Comparison of ENCODE assay signal across 1 cellular context in the genomic region with DNA sequence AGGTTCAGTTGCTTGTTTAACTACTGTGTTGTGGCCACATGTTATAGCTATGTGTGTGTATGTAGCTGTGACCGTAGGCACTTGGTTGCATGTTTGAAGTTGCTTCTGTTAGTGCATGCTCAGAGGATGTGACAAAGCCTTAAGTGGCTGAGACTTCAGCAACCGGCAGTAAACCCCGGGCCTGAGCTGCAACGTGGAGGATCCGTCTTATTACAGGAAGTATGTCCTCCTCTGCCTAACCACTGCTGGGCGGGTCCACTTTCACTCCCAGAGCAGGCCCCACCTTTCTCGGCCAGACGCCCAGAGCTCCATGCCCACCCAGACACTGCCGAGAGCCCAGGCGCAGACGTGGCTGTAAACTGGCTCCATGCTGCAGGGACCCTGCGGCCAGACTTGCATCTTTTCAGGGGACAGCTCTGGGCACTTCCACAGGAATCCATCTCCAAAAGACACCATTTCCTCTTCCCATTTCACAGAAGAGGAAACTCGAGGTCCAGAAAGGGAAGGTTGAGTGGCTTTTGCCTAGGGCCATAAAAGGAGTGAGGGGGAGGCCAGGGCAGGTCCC.
TF ChIP-seq lines count a peak whose summit lies in the region.

No MANE protein-coding gene starts in this region.

TF ChIP-seq in K562, 482 proteins besides CTCF, POLR2A, EP300 and RAD21 (continued from another document and continues in another):
- TF ChIP-seq HDAC6 (IDR thresholded peaks at IDR 0.05; ENCODE audit: low read depth, low read length): no peak
- TF ChIP-seq GABPB1 (CRISPR knock-in tag; IDR thresholded peaks at IDR 0.05): peak; percentile 72; the same call in 1 of the 2 replicates
- 0 out of 2 replicates have a peak, but pooled peaks have one; percentile 14 for TF ChIP-seq ZNF668 (CRISPR knock-in tag; IDR thresholded peaks at IDR 0.05)
- TF ChIP-seq ZNF445 (CRISPR knock-in tag; IDR thresholded peaks at IDR 0.05; ENCODE audit: low read depth): no peak
- no peak for TF ChIP-seq TCF7 (IDR thresholded peaks at IDR 0.05; ENCODE audit: borderline replicate concordance)
- TF ChIP-seq, protein P1, sequence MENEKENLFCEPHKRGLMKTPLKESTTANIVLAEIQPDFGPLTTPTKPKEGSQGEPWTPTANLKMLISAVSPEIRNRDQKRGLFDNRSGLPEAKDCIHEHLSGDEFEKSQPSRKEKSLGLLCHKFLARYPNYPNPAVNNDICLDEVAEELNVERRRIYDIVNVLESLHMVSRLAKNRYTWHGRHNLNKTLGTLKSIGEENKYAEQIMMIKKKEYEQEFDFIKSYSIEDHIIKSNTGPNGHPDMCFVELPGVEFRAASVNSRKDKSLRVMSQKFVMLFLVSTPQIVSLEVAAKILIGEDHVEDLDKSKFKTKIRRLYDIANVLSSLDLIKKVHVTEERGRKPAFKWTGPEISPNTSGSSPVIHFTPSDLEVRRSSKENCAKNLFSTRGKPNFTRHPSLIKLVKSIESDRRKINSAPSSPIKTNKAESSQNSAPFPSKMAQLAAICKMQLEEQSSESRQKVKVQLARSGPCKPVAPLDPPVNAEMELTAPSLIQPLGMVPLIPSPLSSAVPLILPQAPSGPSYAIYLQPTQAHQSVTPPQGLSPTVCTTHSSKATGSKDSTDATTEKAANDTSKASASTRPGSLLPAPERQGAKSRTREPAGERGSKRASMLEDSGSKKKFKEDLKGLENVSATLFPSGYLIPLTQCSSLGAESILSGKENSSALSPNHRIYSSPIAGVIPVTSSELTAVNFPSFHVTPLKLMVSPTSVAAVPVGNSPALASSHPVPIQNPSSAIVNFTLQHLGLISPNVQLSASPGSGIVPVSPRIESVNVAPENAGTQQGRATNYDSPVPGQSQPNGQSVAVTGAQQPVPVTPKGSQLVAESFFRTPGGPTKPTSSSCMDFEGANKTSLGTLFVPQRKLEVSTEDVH (IDR thresholded peaks at IDR 0.05; ENCODE audit: low read depth, partially characterized antibody): no peak
- no peak for TF ChIP-seq ILF3 (IDR thresholded peaks at IDR 0.05; ENCODE audit: borderline replicate concordance)
- peak; percentile 10; the same call in 1 of the 2 replicates for TF ChIP-seq ARID1B (IDR thresholded peaks at IDR 0.05)
- TF ChIP-seq, protein P2, sequence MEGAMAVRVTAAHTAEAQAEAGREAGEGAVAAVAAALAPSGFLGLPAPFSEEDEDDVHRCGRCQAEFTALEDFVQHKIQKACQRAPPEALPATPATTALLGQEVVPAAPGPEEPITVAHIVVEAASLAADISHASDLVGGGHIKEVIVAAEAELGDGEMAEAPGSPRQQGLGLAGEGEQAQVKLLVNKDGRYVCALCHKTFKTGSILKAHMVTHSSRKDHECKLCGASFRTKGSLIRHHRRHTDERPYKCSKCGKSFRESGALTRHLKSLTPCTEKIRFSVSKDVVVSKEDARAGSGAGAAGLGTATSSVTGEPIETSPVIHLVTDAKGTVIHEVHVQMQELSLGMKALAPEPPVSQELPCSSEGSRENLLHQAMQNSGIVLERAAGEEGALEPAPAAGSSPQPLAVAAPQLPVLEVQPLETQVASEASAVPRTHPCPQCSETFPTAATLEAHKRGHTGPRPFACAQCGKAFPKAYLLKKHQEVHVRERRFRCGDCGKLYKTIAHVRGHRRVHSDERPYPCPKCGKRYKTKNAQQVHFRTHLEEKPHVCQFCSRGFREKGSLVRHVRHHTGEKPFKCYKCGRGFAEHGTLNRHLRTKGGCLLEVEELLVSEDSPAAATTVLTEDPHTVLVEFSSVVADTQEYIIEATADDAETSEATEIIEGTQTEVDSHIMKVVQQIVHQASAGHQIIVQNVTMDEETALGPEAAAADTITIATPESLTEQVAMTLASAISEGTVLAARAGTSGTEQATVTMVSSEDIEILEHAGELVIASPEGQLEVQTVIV (CRISPR knock-in tag; IDR thresholded peaks at IDR 0.05; ENCODE audit: borderline replicate concordance): no peak
- peak; percentile 62 for TF ChIP-seq POLR2G (IDR thresholded peaks at IDR 0.05; ENCODE audit: low read depth, low read length)
- TF ChIP-seq, protein P3, sequence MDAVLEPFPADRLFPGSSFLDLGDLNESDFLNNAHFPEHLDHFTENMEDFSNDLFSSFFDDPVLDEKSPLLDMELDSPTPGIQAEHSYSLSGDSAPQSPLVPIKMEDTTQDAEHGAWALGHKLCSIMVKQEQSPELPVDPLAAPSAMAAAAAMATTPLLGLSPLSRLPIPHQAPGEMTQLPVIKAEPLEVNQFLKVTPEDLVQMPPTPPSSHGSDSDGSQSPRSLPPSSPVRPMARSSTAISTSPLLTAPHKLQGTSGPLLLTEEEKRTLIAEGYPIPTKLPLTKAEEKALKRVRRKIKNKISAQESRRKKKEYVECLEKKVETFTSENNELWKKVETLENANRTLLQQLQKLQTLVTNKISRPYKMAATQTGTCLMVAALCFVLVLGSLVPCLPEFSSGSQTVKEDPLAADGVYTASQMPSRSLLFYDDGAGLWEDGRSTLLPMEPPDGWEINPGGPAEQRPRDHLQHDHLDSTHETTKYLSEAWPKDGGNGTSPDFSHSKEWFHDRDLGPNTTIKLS (IDR thresholded peaks at IDR 0.05; ENCODE audit: borderline replicate concordance, low read depth): peak; percentile 83
- TF ChIP-seq PHTF2 (CRISPR knock-in tag; IDR thresholded peaks at IDR 0.05): no peak
- TF ChIP-seq PTTG1 (tag; IDR thresholded peaks at IDR 0.05; ENCODE audit: low read depth): no peak
- TF ChIP-seq ZNF174 (CRISPR knock-in tag; IDR thresholded peaks at IDR 0.05): no peak
- peak in 1 of 2 experiments; percentile 65; a peak in 1 of 4 replicates for TF ChIP-seq RCOR1 (IDR thresholded peaks at IDR 0.05; ENCODE audit: borderline replicate concordance in 1 of 2, low read depth in 2 of 2, low read length in 2 of 2)
- no peak for TF ChIP-seq RFX1 (IDR thresholded peaks at IDR 0.05)
- TF ChIP-seq ZNF77 (CRISPR knock-in tag; IDR thresholded peaks at IDR 0.05): no peak
- TF ChIP-seq, protein P4, sequence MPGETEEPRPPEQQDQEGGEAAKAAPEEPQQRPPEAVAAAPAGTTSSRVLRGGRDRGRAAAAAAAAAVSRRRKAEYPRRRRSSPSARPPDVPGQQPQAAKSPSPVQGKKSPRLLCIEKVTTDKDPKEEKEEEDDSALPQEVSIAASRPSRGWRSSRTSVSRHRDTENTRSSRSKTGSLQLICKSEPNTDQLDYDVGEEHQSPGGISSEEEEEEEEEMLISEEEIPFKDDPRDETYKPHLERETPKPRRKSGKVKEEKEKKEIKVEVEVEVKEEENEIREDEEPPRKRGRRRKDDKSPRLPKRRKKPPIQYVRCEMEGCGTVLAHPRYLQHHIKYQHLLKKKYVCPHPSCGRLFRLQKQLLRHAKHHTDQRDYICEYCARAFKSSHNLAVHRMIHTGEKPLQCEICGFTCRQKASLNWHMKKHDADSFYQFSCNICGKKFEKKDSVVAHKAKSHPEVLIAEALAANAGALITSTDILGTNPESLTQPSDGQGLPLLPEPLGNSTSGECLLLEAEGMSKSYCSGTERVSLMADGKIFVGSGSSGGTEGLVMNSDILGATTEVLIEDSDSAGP (CRISPR knock-in tag; IDR thresholded peaks at IDR 0.05): 0 out of 2 replicates have a peak, but pooled peaks have one; percentile 34
- no peak for TF ChIP-seq LCOR (CRISPR knock-in tag; IDR thresholded peaks at IDR 0.05)
- TF ChIP-seq YY1 (IDR thresholded peaks at IDR 0.05; ENCODE audit: borderline replicate concordance in 1 of 3, control insufficient read depth in 1 of 3, extremely low read depth in 1 of 3, insufficient read depth in 3 of 3, insufficient read length in 1 of 3, insufficient replicate concordance in 2 of 3, low read depth in 1 of 3, low read length in 2 of 3): peak in 1 of 3 experiments; percentile 49
- TF ChIP-seq TCFL5 (CRISPR knock-in tag; conservative IDR thresholded peaks at IDR 0.05): no peak
- TF ChIP-seq, protein P5, sequence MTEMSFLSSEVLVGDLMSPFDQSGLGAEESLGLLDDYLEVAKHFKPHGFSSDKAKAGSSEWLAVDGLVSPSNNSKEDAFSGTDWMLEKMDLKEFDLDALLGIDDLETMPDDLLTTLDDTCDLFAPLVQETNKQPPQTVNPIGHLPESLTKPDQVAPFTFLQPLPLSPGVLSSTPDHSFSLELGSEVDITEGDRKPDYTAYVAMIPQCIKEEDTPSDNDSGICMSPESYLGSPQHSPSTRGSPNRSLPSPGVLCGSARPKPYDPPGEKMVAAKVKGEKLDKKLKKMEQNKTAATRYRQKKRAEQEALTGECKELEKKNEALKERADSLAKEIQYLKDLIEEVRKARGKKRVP (CRISPR knock-in tag; IDR thresholded peaks at IDR 0.05): no peak
- no peak for TF ChIP-seq ARHGAP35 (IDR thresholded peaks at IDR 0.05; ENCODE audit: partially characterized antibody)
- TF ChIP-seq GATA2 (CRISPR knock-in tag; IDR thresholded peaks at IDR 0.05): no peak
- no peak for TF ChIP-seq ATF1 (CRISPR knock-in tag; IDR thresholded peaks at IDR 0.05)
- TF ChIP-seq ATF1 (tag; IDR thresholded peaks at IDR 0.05): 0 out of 2 replicates have a peak, but pooled peaks have one; percentile 52
- peak; percentile 80; the same call in 1 of the 2 replicates for TF ChIP-seq SMARCA5 (IDR thresholded peaks at IDR 0.05)
- TF ChIP-seq SRF (CRISPR knock-in tag; IDR thresholded peaks at IDR 0.05): peak; percentile 33 to 78; a peak in 2 of 4 replicates
- TF ChIP-seq, protein P6, sequence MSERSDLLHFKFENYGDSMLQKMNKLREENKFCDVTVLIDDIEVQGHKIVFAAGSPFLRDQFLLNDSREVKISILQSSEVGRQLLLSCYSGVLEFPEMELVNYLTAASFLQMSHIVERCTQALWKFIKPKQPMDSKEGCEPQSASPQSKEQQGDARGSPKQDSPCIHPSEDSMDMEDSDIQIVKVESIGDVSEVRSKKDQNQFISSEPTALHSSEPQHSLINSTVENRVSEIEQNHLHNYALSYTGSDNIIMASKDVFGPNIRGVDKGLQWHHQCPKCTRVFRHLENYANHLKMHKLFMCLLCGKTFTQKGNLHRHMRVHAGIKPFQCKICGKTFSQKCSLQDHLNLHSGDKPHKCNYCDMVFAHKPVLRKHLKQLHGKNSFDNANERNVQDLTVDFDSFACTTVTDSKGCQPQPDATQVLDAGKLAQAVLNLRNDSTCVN (CRISPR knock-in tag; IDR thresholded peaks at IDR 0.05): no peak
- TF ChIP-seq, protein P7, sequence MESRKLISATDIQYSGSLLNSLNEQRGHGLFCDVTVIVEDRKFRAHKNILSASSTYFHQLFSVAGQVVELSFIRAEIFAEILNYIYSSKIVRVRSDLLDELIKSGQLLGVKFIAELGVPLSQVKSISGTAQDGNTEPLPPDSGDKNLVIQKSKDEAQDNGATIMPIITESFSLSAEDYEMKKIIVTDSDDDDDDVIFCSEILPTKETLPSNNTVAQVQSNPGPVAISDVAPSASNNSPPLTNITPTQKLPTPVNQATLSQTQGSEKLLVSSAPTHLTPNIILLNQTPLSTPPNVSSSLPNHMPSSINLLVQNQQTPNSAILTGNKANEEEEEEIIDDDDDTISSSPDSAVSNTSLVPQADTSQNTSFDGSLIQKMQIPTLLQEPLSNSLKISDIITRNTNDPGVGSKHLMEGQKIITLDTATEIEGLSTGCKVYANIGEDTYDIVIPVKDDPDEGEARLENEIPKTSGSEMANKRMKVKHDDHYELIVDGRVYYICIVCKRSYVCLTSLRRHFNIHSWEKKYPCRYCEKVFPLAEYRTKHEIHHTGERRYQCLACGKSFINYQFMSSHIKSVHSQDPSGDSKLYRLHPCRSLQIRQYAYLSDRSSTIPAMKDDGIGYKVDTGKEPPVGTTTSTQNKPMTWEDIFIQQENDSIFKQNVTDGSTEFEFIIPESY (CRISPR knock-in tag; IDR thresholded peaks at IDR 0.05): no peak
- TF ChIP-seq, protein P8, sequence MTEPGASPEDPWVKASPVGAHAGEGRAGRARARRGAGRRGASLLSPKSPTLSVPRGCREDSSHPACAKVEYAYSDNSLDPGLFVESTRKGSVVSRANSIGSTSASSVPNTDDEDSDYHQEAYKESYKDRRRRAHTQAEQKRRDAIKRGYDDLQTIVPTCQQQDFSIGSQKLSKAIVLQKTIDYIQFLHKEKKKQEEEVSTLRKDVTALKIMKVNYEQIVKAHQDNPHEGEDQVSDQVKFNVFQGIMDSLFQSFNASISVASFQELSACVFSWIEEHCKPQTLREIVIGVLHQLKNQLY (CRISPR knock-in tag; conservative IDR thresholded peaks at IDR 0.05): no peak
- TF ChIP-seq DACH1 (IDR thresholded peaks at IDR 0.05; ENCODE audit: partially characterized antibody): no peak
- TF ChIP-seq, protein P9, sequence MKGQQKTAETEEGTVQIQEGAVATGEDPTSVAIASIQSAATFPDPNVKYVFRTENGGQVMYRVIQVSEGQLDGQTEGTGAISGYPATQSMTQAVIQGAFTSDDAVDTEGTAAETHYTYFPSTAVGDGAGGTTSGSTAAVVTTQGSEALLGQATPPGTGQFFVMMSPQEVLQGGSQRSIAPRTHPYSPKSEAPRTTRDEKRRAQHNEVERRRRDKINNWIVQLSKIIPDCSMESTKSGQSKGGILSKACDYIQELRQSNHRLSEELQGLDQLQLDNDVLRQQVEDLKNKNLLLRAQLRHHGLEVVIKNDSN (CRISPR knock-in tag; IDR thresholded peaks at IDR 0.05): 0 out of 2 replicates have a peak, but pooled peaks have one; percentile 5
- no peak for TF ChIP-seq ZKSCAN1 (IDR thresholded peaks at IDR 0.05; ENCODE audit: low read depth, low read length)
- TF ChIP-seq SMAD2 (IDR thresholded peaks at IDR 0.05; ENCODE audit: low read depth, low read length): no peak
- TF ChIP-seq ADNP (tag; IDR thresholded peaks at IDR 0.05): no peak
- TF ChIP-seq, protein P10, sequence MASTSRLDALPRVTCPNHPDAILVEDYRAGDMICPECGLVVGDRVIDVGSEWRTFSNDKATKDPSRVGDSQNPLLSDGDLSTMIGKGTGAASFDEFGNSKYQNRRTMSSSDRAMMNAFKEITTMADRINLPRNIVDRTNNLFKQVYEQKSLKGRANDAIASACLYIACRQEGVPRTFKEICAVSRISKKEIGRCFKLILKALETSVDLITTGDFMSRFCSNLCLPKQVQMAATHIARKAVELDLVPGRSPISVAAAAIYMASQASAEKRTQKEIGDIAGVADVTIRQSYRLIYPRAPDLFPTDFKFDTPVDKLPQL (IDR thresholded peaks at IDR 0.05; ENCODE audit: extremely low read depth, insufficient read length): no peak
- TF ChIP-seq, protein P11, sequence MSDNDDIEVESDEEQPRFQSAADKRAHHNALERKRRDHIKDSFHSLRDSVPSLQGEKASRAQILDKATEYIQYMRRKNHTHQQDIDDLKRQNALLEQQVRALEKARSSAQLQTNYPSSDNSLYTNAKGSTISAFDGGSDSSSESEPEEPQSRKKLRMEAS (CRISPR knock-in tag; IDR thresholded peaks at IDR 0.05): peak; percentile 72
